20 cellular contexts compared by ENCODE assay signal in the genomic region with DNA sequence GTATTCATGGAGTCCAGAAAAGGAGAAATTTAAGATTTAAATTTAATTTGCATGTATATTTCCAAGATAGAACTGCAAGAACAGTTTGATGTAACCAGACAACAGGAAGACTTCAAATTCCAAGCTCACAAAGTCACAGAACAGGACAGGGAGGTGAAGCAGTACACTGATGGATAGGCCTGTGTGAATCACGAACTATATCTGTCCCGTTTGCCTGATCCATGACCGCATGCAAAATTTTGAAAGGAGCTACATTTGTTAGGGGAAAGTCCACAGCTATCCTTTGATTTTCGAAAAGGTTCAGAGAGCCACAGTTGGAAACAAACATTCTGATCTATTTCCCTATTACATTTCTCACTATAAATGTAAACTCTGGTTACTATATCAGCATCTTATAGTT.
A peak's percentile ranks its signal among the peaks of the same experiment; 100 is the strongest.
DNase-seq lines count a peak whose midpoint lies in the region; ATAC-seq, FAIRE-seq and TF ChIP-seq lines count a peak whose summit lies in the region.
"Had no signal": no experiment of that assay in that cellular context is flagged by ENCODE, and none has a peak within 500 bp of the region (broad histone marks: within the 10 kb centered on the region; RNA-seq: fewer than 3 reads in every experiment).

No MANE protein-coding gene starts in this region.

- H3K4me3 ChIP-seq in liver (ENCODE audit: low read depth in 1 of 3, low read length in 3 of 3) = no peak overlapping the region
- no peak overlapping the region for H3K4me3 ChIP-seq in HepG2 (replicated peaks in 1 of 3; ENCODE audit: insufficient read depth in 1 of 3, low read depth in 2 of 3, low read length in 3 of 3)
- H3K4me3 ChIP-seq: A549, HAP-1 had no signal

- intact Hi-C loops in HepG2 (cut with micrococcal nuclease; ENCODE audit: unreplicated experiment) = no loop called here

- peaks cover 52% of the 10 kb centered on the region for H3K4me1 Mint-ChIP-seq in HFFc6 (ENCODE audit: low read depth)

- peaks cover 25% of the 10 kb centered on the region for H3K36me3 Mint-ChIP-seq in HFFc6 (ENCODE audit: low read depth)

- no peak overlapping the region for H2AFZ ChIP-seq in HepG2 (ENCODE audit: low read length)

- no peaks in the 10 kb centered on the region for H3K27me3 Mint-ChIP-seq in HFFc6 (ENCODE audit: insufficient read depth)
- H3K27me3 Mint-ChIP-seq: CD4-positive, alpha-beta T cell; IgD-negative memory B cell had no signal

- no peak overlapping the region for H3K4me3 Mint-ChIP-seq in HFFc6
- H3K4me3 Mint-ChIP-seq: CD4-positive, alpha-beta T cell; IgD-negative memory B cell had no signal

- H3K27ac Mint-ChIP-seq in HFFc6 = no peak overlapping the region
- H3K27ac Mint-ChIP-seq: CD4-positive, alpha-beta T cell had no signal

- ATAC-seq in HepG2 (no peak), left lobe of liver (peak; percentile 70), GM21381 (IDR thresholded peaks at IDR 0.05; ENCODE audit: unreplicated experiment) (no peak)
- ATAC-seq: A549 had no signal

- no peak overlapping the region for H3K9ac ChIP-seq in liver (ENCODE audit: low read depth in 1 of 2, low read length in 2 of 2)
- H3K9ac ChIP-seq in HepG2 (ENCODE audit: insufficient read depth, low read depth, low read length) = no peak overlapping the region

- TF ChIP-seq RAD21 in liver (IDR thresholded peaks at IDR 0.05) (no peak), HepG2 (CRISPR knock-in tag; IDR thresholded peaks at IDR 0.05) (no peak)

- peaks cover 0 to 9% (median 4%) of the 10 kb centered on the region in 4 donors for H3K4me1 ChIP-seq in liver (ENCODE audit: control insufficient read depth in 4 of 4, insufficient read depth in 4 of 4, low read length in 3 of 4)
- no peaks in the 10 kb centered on the region for H3K4me1 ChIP-seq in HepG2 (ENCODE audit: insufficient read depth, low read length)
- H3K4me1 ChIP-seq: A549, HAP-1 had no signal

- POLR2A ChIA-PET in HepG2 (lab: Yijun Ruan, JAX) = no interaction called here

- FAIRE-seq in HepG2 (lab: Jason Lieb, UNC) = no peak
- FAIRE-seq: A549, G401.6, GM12891, H1, HTR-8/SVneo had no signal

- DNase-seq in HepG2 (ENCODE audit: low spot score) = no peak
- DNase-seq in left lobe of liver (ENCODE audit: low spot score) = no peak
- DNase-seq in myocyte (ENCODE audit: low read depth) = peak; percentile 45
- DNase-seq in NCI-H2227 treated with DMSO at 0.1 percent for 48 hours (lab: John Stamatoyannopoulos, UW) = no peak
- no peak for DNase-seq in iPS-NIHi7 (ENCODE audit: extremely low spot score)
- DNase-seq in HFFc6 = no peak
- DNase-seq: AML-193; Caco-2; CD4-positive, alpha-beta T cell had no signal

- H3K9me3 Mint-ChIP-seq in HFFc6 = no peaks in the 10 kb centered on the region
- H3K9me3 Mint-ChIP-seq: CD4-positive, alpha-beta T cell; IgD-negative memory B cell had no signal

- CTCF ChIA-PET in HepG2 (lab: Yijun Ruan, JAX; ENCODE audit: low intra/inter-chr PET ratio, low total read pairs) = no interaction called here

- H3K4me2 ChIP-seq in HepG2 (ENCODE audit: low read depth, low read length) = no peak overlapping the region
- H3K4me2 ChIP-seq: A549 had no signal

- H3K27ac ChIP-seq in liver (ENCODE audit: low read depth in 1 of 2, low read length in 2 of 2) = no peak overlapping the region
- H3K27ac ChIP-seq in HepG2 (ENCODE audit: extremely low read length, insufficient read depth, low read length) = no peak overlapping the region
- H3K27ac ChIP-seq: 22Rv1, A549, C4-2B had no signal

- no peaks in the 10 kb centered on the region for H4K20me1 ChIP-seq in HepG2 (ENCODE audit: insufficient read depth, low read length)

- in situ Hi-C loops in HepG2 (cut with HindIII; ENCODE audit: extremely low pct_ligation_motif_present, low pct_unique_long_range_greater_than_20kb) = no loop called here

- H3K9me3 ChIP-seq in liver (ENCODE audit: control insufficient read depth in 4 of 4, low read length in 3 of 4) = no peaks in the 10 kb centered on the region
- no peaks in the 10 kb centered on the region for H3K9me3 ChIP-seq in HepG2 (ENCODE audit: low read length)
- H3K9me3 ChIP-seq: A549, Caco-2, HAP-1 had no signal

- BruUV-seq in HepG2 (replicated peaks; lab: Mats Ljungman, UMichigan) = no TSS peak

- 42% methylated on average over 4 of the region's 4 CpGs for WGBS in liver
- WGBS in HepG2 (ENCODE audit: low lambda C conversion rate) = 88% methylated on average over 4 of the region's 4 CpGs

- H3K27me3 ChIP-seq in liver (ENCODE audit: control insufficient read depth in 4 of 4, insufficient read depth in 4 of 4, low read length in 3 of 4) = no peaks in the 10 kb centered on the region
- no peaks in the 10 kb centered on the region; a peak in 1 of 5 replicates for H3K27me3 ChIP-seq in HepG2 (ENCODE audit: control insufficient read depth in 1 of 2, insufficient read depth in 2 of 2, low read length in 2 of 2)

- no peak for TF ChIP-seq EP300 in HepG2 (IDR thresholded peaks at IDR 0.05; ENCODE audit: low read depth in 2 of 2, low read length in 2 of 2)
- no peak for TF ChIP-seq EP300 in HepG2 (CRISPR knock-in tag; IDR thresholded peaks at IDR 0.05; ENCODE audit: borderline replicate concordance)

- H3K36me3 ChIP-seq in liver (ENCODE audit: control insufficient read depth in 4 of 4, insufficient read depth in 3 of 4, low read depth in 1 of 4, low read length in 3 of 4) = peaks cover 0 to 6% (median 3%) of the 10 kb centered on the region in 4 donors
- H3K36me3 ChIP-seq in HepG2 (replicated peaks in 1 of 2; ENCODE audit: control insufficient read depth in 1 of 2, insufficient read depth in 2 of 2, low read length in 2 of 2) = peaks cover 3 to 11% of the 10 kb centered on the region in 2 experiments
- H3K36me3 ChIP-seq: HAP-1 had no signal

- TF ChIP-seq CTCF in liver (IDR thresholded peaks at IDR 0.05; ENCODE audit: low read depth, low read length, missing input control) = no peak
- no peak for TF ChIP-seq CTCF in HepG2 (CRISPR knock-in tag; IDR thresholded peaks at IDR 0.05)
- TF ChIP-seq CTCF in HFFc6 (IDR thresholded peaks at IDR 0.05) = no peak

- H3K79me2 ChIP-seq in HepG2 (ENCODE audit: insufficient read depth, low read length) = peaks cover 5% of the 10 kb centered on the region

- no peak for TF ChIP-seq POLR2A in HepG2 (IDR thresholded peaks at IDR 0.05; ENCODE audit: insufficient read depth in 1 of 2, low read depth in 2 of 2, low read length in 2 of 2)

TF ChIP-seq in liver, 16 proteins besides CTCF, POLR2A, EP300 and RAD21:
- TF ChIP-seq SP1 (IDR thresholded peaks at IDR 0.05) = no peak
- peak; percentile 27 to 48 for TF ChIP-seq HNF4A (conservative IDR thresholded peaks at IDR 0.05)
- no peak for TF ChIP-seq GABPA (IDR thresholded peaks at IDR 0.05 in 1 of 2, conservative IDR thresholded peaks at IDR 0.05 in 1 of 2)

TF ChIP-seq in HepG2, 621 proteins besides CTCF, POLR2A, EP300 and RAD21:
- no peak for TF ChIP-seq ZNF225 (CRISPR knock-in tag; IDR thresholded peaks at IDR 0.05)
- TF ChIP-seq MTA1 (CRISPR knock-in tag; IDR thresholded peaks at IDR 0.05; ENCODE audit: borderline replicate concordance) = no peak
- no peak for TF ChIP-seq SIX4 (CRISPR knock-in tag; IDR thresholded peaks at IDR 0.05)
- TF ChIP-seq ZFY (CRISPR knock-in tag; IDR thresholded peaks at IDR 0.05) = no peak
- no peak for TF ChIP-seq ZNF142 (CRISPR knock-in tag; IDR thresholded peaks at IDR 0.05)
